ENCODE assay signal across 18 cellular contexts in genomic region chr1:64922336-64922735, GRCh38. TPM values are rescaled to one million over a fixed set of nuclear protein-coding genes. Genes with fewer than 3 reads are reported as not detected.
DNase-seq lines count a peak whose midpoint lies in the region; ATAC-seq, FAIRE-seq and TF ChIP-seq lines count a peak whose summit lies in the region.
"Had no signal": no experiment of that assay in that cellular context is flagged by ENCODE, and none has a peak within 500 bp of the region (broad histone marks: within the 10 kb centered on the region; RNA-seq: fewer than 3 reads in every experiment).

No MANE protein-coding gene starts in this region.

- POLR2A ChIA-PET in activated naive CD8-positive, alpha-beta T cell treated with anti-CD3 and anti-CD28 coated beads, Interleukin-2, amount 10 ng/mL, durations not matched to agents 7 days and 5 days (lab: Charles Lee): no interaction called here

- H3K9me3 Mint-ChIP-seq in T-helper 1 cell treated with Interleukin-12 subunit alpha and Interleukin-12 subunit beta and Interleukin-4 antibody, amounts not matched to agents 30 μg/mL and 1 μg/mL, for 36 hours: no peaks in the 10 kb centered on the region
- no peaks in the 10 kb centered on the region for H3K9me3 Mint-ChIP-seq in CD4-positive, CD25-positive, alpha-beta regulatory T cell
- no peaks in the 10 kb centered on the region for H3K9me3 Mint-ChIP-seq in activated naive CD8-positive, alpha-beta T cell treated with anti-CD3 and anti-CD28 coated beads, Interleukin-2, amount 10 ng/mL, durations not matched to agents 7 days and 5 days
- H3K9me3 Mint-ChIP-seq in naive B cell: no peaks in the 10 kb centered on the region
- H3K9me3 Mint-ChIP-seq: neural crest cell had no signal

- H3K27me3 Mint-ChIP-seq in T-helper 1 cell treated with Interleukin-12 subunit alpha and Interleukin-12 subunit beta and Interleukin-4 antibody, amounts not matched to agents 30 μg/mL and 1 μg/mL, for 36 hours (ENCODE audit: low read depth): no peaks in the 10 kb centered on the region
- no peaks in the 10 kb centered on the region for H3K27me3 Mint-ChIP-seq in CD4-positive, CD25-positive, alpha-beta regulatory T cell
- H3K27me3 Mint-ChIP-seq in activated naive CD8-positive, alpha-beta T cell treated with anti-CD3 and anti-CD28 coated beads, Interleukin-2, amount 10 ng/mL, durations not matched to agents 7 days and 5 days: no peaks in the 10 kb centered on the region
- no peaks in the 10 kb centered on the region for H3K27me3 Mint-ChIP-seq in naive B cell

- FAIRE-seq in GM12892 (lab: Jason Lieb, UNC): no peak
- FAIRE-seq: HTR-8/SVneo, TTC549 had no signal

- H3K36me3 ChIP-seq in CD4-positive, CD25-positive, alpha-beta regulatory T cell (ENCODE audit: control insufficient read depth, insufficient read depth, low read length): peaks cover 5% of the 10 kb centered on the region
- H3K36me3 ChIP-seq in breast epithelium: no peaks in the 10 kb centered on the region
- H3K36me3 ChIP-seq: SJSA1, thoracic aorta had no signal

- no peaks in the 10 kb centered on the region for H3K9me3 ChIP-seq in CD4-positive, CD25-positive, alpha-beta regulatory T cell (ENCODE audit: control insufficient read depth in 2 of 2, low read length in 2 of 2)
- H3K9me3 ChIP-seq in breast epithelium: no peaks in the 10 kb centered on the region
- H3K9me3 ChIP-seq: SJSA1, thoracic aorta had no signal

- H3K4me1 ChIP-seq in CD4-positive, CD25-positive, alpha-beta regulatory T cell (ENCODE audit: control insufficient read depth, insufficient read depth, low read length, poor library complexity, severe bottlenecking): peaks cover 76% of the 10 kb centered on the region
- peaks cover 0 to 19% of the 10 kb centered on the region in 2 donors for H3K4me1 ChIP-seq in breast epithelium

- H3K4me1 Mint-ChIP-seq in T-helper 1 cell treated with Interleukin-12 subunit alpha and Interleukin-12 subunit beta and Interleukin-4 antibody, amounts not matched to agents 30 μg/mL and 1 μg/mL, for 36 hours (ENCODE audit: low read depth): peaks cover 68% of the 10 kb centered on the region
- H3K4me1 Mint-ChIP-seq in CD4-positive, CD25-positive, alpha-beta regulatory T cell: peaks cover 69 to 98% (median 88%) of the 10 kb centered on the region in 4 donors
- H3K4me1 Mint-ChIP-seq in activated naive CD8-positive, alpha-beta T cell treated with anti-CD3 and anti-CD28 coated beads, Interleukin-2, amount 10 ng/mL, durations not matched to agents 7 days and 5 days: peaks cover 53% of the 10 kb centered on the region
- peaks cover 78 to 97% (median 91%) of the 10 kb centered on the region in 3 donors for H3K4me1 Mint-ChIP-seq in naive B cell

- no peak overlapping the region for H3K27ac ChIP-seq in CD4-positive, CD25-positive, alpha-beta regulatory T cell (ENCODE audit: insufficient read depth, low read length, poor library complexity, severe bottlenecking)
- no peak overlapping the region for H3K27ac ChIP-seq in breast epithelium
- H3K27ac ChIP-seq: SJSA1, thoracic aorta had no signal

- peaks cover 16% of the 10 kb centered on the region for H3K36me3 Mint-ChIP-seq in T-helper 1 cell treated with Interleukin-12 subunit alpha and Interleukin-12 subunit beta and Interleukin-4 antibody, amounts not matched to agents 30 μg/mL and 1 μg/mL, for 36 hours (ENCODE audit: low read depth)
- H3K36me3 Mint-ChIP-seq in CD4-positive, CD25-positive, alpha-beta regulatory T cell: peaks cover 16% of the 10 kb centered on the region
- H3K36me3 Mint-ChIP-seq in activated naive CD8-positive, alpha-beta T cell treated with anti-CD3 and anti-CD28 coated beads, Interleukin-2, amount 10 ng/mL, durations not matched to agents 7 days and 5 days: peaks cover 17% of the 10 kb centered on the region
- peaks cover 0 to 11% of the 10 kb centered on the region in 2 donors for H3K36me3 Mint-ChIP-seq in naive B cell

- DNase-seq in T-helper 1 cell (no peak), naive B cell (no peak), breast epithelium (ENCODE audit: low spot score in 2 of 2) (no peak), GM12892 (ENCODE audit: insufficient read length) (no peak), NCI-H524 treated with DMSO at 0.1 percent for 48 hours (lab: John Stamatoyannopoulos, UW) (no peak)
- DNase-seq in CD4-positive, CD25-positive, alpha-beta regulatory T cell: no peak
- no peak for DNase-seq in activated naive CD8-positive, alpha-beta T cell treated with anti-CD3 and anti-CD28 coated beads, Interleukin-2, amount 10 ng/mL, durations not matched to agents 7 days and 5 days
- DNase-seq: 8988T, amygdala, glutamatergic neuron, NCI-H1694, NCI-H446 treated with DMSO at 0.1 percent for 48 hours had no signal

- TF ChIP-seq POLR2A in breast epithelium (IDR thresholded peaks at IDR 0.05) (no peak), GM12892 (IDR thresholded peaks at IDR 0.05; ENCODE audit: low read depth, low read length) (no peak)

- ATAC-seq in CD4-positive, CD25-positive, alpha-beta regulatory T cell (ENCODE audit: low read depth in 2 of 2): no peak
- ATAC-seq in activated naive CD8-positive, alpha-beta T cell treated with anti-CD3 and anti-CD28 coated beads, Interleukin-2, amount 10 ng/mL, durations not matched to agents 7 days and 5 days (ENCODE audit: low read depth): peak; percentile 13
- ATAC-seq in naive B cell (ENCODE audit: low read depth in 2 of 2): peak in 1 of 2 donors; percentile 30

- peak overlapping the region; percentile 9 for H3K4me3 Mint-ChIP-seq in T-helper 1 cell treated with Interleukin-12 subunit alpha and Interleukin-12 subunit beta and Interleukin-4 antibody, amounts not matched to agents 30 μg/mL and 1 μg/mL, for 36 hours
- peak overlapping the region; percentile 25 to 71 (median 49) for H3K4me3 Mint-ChIP-seq in CD4-positive, CD25-positive, alpha-beta regulatory T cell
- H3K4me3 Mint-ChIP-seq in activated naive CD8-positive, alpha-beta T cell treated with anti-CD3 and anti-CD28 coated beads, Interleukin-2, amount 10 ng/mL, durations not matched to agents 7 days and 5 days: peak overlapping the region; percentile 7
- H3K4me3 Mint-ChIP-seq in naive B cell: peak overlapping the region in 3 of 8 donors; percentile 1 to 44 (median 18)
- H3K4me3 Mint-ChIP-seq: neural crest cell had no signal

- H3K27me3 ChIP-seq in CD4-positive, CD25-positive, alpha-beta regulatory T cell (ENCODE audit: control insufficient read depth, insufficient read depth, low read length): no peaks in the 10 kb centered on the region
- no peaks in the 10 kb centered on the region for H3K27me3 ChIP-seq in breast epithelium
- H3K27me3 ChIP-seq: SJSA1 had no signal

- peak overlapping the region; percentile 56 for H3K27ac Mint-ChIP-seq in T-helper 1 cell treated with Interleukin-12 subunit alpha and Interleukin-12 subunit beta and Interleukin-4 antibody, amounts not matched to agents 30 μg/mL and 1 μg/mL, for 36 hours
- H3K27ac Mint-ChIP-seq in CD4-positive, CD25-positive, alpha-beta regulatory T cell: peak overlapping the region in 2 of 3 donors; percentile 9 to 26
- H3K27ac Mint-ChIP-seq in activated naive CD8-positive, alpha-beta T cell treated with anti-CD3 and anti-CD28 coated beads, Interleukin-2, amount 10 ng/mL, durations not matched to agents 7 days and 5 days: no peak overlapping the region
- H3K27ac Mint-ChIP-seq in naive B cell: peak overlapping the region in 5 of 6 donors; percentile 23 to 78 (median 57)

- intact Hi-C loops in breast epithelium (cut with DNase I; ENCODE audit: low total_unique reads): no loop called here

- peak overlapping the region; percentile 65 for H3K4me3 ChIP-seq in CD4-positive, CD25-positive, alpha-beta regulatory T cell (ENCODE audit: low read depth, low read length)
- H3K4me3 ChIP-seq in breast epithelium: no peak overlapping the region
- H3K4me3 ChIP-seq: SJSA1, thoracic aorta had no signal

- TF ChIP-seq CTCF in breast epithelium (IDR thresholded peaks at IDR 0.05): no peak

RNA-seq across cellular contexts. Expression of gene JAK1, which starts 44.0 kb away (rescaled TPM):
- total RNA-seq in CD4-positive, CD25-positive, alpha-beta regulatory T cell: 333 TPM
- polyA plus RNA-seq in CD4-positive, CD25-positive, alpha-beta regulatory T cell: 100 to 1,000 TPM; 215 to 231 (median 223) TPM
- 100 to 1,000 TPM; 213 to 236 TPM for total RNA-seq in activated naive CD8-positive, alpha-beta T cell treated with anti-CD3 and anti-CD28 coated beads, Interleukin-2, amount 10 ng/mL, durations not matched to agents 7 days and 5 days
- polyA plus RNA-seq in naive B cell (ENCODE audit: low read depth in 6 of 6): 100 to 1,000 TPM; 182 to 259 (median 194) TPM
- 100 to 1,000 TPM; 179 to 258 (median 196) TPM for total RNA-seq in breast epithelium
- 21.8 TPM for polyA plus RNA-seq in GM12892 (2012; ENCODE audit: missing spikeins)
